11 cellular contexts compared by ENCODE assay signal in genomic region chr2:126661702-126662465, GRCh38. TPM values are rescaled to one million over a fixed set of nuclear protein-coding genes. Genes with fewer than 3 reads are reported as not detected.
DNase-seq lines count a peak whose midpoint lies in the region; ATAC-seq and TF ChIP-seq lines count a peak whose summit lies in the region.
"Had no signal": no experiment of that assay in that cellular context is flagged by ENCODE, and none has a peak within 500 bp of the region (broad histone marks: within the 10 kb centered on the region; RNA-seq: fewer than 3 reads in every experiment).

No MANE protein-coding gene starts in this region.

- no peaks in the 10 kb centered on the region for H3K9me3 Mint-ChIP-seq in activated T-cell treated with anti-CD3 and anti-CD28 coated beads, Interleukin-2, amount 50 U/mL, for 4 hours
- H3K9me3 Mint-ChIP-seq in memory B cell = no peaks in the 10 kb centered on the region

- H3K4me1 Mint-ChIP-seq in activated T-cell treated with anti-CD3 and anti-CD28 coated beads, Interleukin-2, amount 50 U/mL, for 4 hours (ENCODE audit: low read depth) = peaks cover 93% of the 10 kb centered on the region
- H3K4me1 Mint-ChIP-seq in memory B cell = peaks cover 62% of the 10 kb centered on the region

- no peaks in the 10 kb centered on the region for H3K9me2 ChIP-seq in GM23248 (ENCODE audit: insufficient read depth)

- H3K9me3 ChIP-seq in upper lobe of right lung = no peaks in the 10 kb centered on the region
- H3K9me3 ChIP-seq in GM23248 (ENCODE audit: low read depth) = no peaks in the 10 kb centered on the region
- H3K9me3 ChIP-seq: BE2C had no signal

- intact Hi-C loops in left ventricle myocardium superior (cut with micrococcal nuclease) (no loop called here), cardiac septum (cut with DNase I) (no loop called here), upper lobe of right lung (cut with DNase I) (no loop called here)

- no peak for DNase-seq in left ventricle myocardium superior
- DNase-seq in cardiac septum (ENCODE audit: low spot score) = no peak
- no peak for DNase-seq in activated T-cell treated with anti-CD3 and anti-CD28 coated beads, Interleukin-2, amount 50 U/mL, for 4 hours
- DNase-seq in memory B cell (ENCODE audit: low spot score in 2 of 2) = no peak
- DNase-seq in upper lobe of right lung = no peak
- DNase-seq in GM23248 = no peak
- DNase-seq in NCI-H1417 treated with DMSO at 0.1 percent for 48 hours (lab: John Stamatoyannopoulos, UW) = no peak
- DNase-seq in NCI-H69 (lab: John Stamatoyannopoulos, UW) = no peak
- DNase-seq: BE2C, GF-D8 had no signal

- ATAC-seq in left ventricle myocardium superior = peak; percentile 13
- peak; percentile 5 to 6 for ATAC-seq in activated T-cell treated with anti-CD3 and anti-CD28 coated beads, Interleukin-2, amount 50 U/mL, for 4 hours
- no peak for ATAC-seq in memory B cell (ENCODE audit: low read depth)
- ATAC-seq in upper lobe of right lung = no peak
- ATAC-seq: Panc1 had no signal

- H3K9ac ChIP-seq in GM23248 = no peak overlapping the region

- H3K36me3 ChIP-seq in upper lobe of right lung (no peaks in the 10 kb centered on the region), GM23248 (ENCODE audit: low read depth) (no peaks in the 10 kb centered on the region)
- H3K36me3 ChIP-seq: BE2C had no signal

- H4K20me1 ChIP-seq in GM23248 (ENCODE audit: insufficient read depth) = no peaks in the 10 kb centered on the region

- H3F3A ChIP-seq in GM23248 (ENCODE audit: insufficient read depth) = peaks cover 17% of the 10 kb centered on the region

- WGBS in GM23248 (ENCODE audit: low coverage in 1 of 2, low lambda C conversion rate in 2 of 2, missing lambda C conversion rate in 2 of 2), 2 experiments = 95 to 99% methylated on average over 10 of the region's 10 CpGs

- no peak overlapping the region for H3K4me2 ChIP-seq in GM23248 (ENCODE audit: unreplicated experiment)

- H3K4me3 ChIP-seq in upper lobe of right lung (no peak overlapping the region), GM23248 (no peak overlapping the region)

- peak overlapping the region; percentile 66 for H3K4me3 Mint-ChIP-seq in activated T-cell treated with anti-CD3 and anti-CD28 coated beads, Interleukin-2, amount 50 U/mL, for 4 hours
- no peak overlapping the region for H3K4me3 Mint-ChIP-seq in memory B cell

- H3K79me2 ChIP-seq in GM23248 (ENCODE audit: insufficient read depth) = peaks cover 12% of the 10 kb centered on the region; the same call in 1 of the 2 replicates

- in situ Hi-C loops in GM23248 (cut with MboI) = no loop called here

- no peak overlapping the region for H2AFZ ChIP-seq in GM23248

- peaks cover 14% of the 10 kb centered on the region for H3K36me3 Mint-ChIP-seq in activated T-cell treated with anti-CD3 and anti-CD28 coated beads, Interleukin-2, amount 50 U/mL, for 4 hours (ENCODE audit: insufficient read depth)
- peaks cover 6% of the 10 kb centered on the region for H3K36me3 Mint-ChIP-seq in memory B cell

- no peak for TF ChIP-seq CTCF in upper lobe of right lung (IDR thresholded peaks at IDR 0.05)

- H3K27me3 ChIP-seq in upper lobe of right lung = no peaks in the 10 kb centered on the region
- no peaks in the 10 kb centered on the region for H3K27me3 ChIP-seq in GM23248 (replicated peaks; ENCODE audit: insufficient read depth)
- H3K27me3 ChIP-seq: BE2C had no signal

- peak overlapping the region; percentile 42 for H3K27ac ChIP-seq in upper lobe of right lung
- no peak overlapping the region for H3K27ac ChIP-seq in GM23248

- peak overlapping the region; percentile 85 for H3K27ac Mint-ChIP-seq in memory B cell

- H3K4me1 ChIP-seq in upper lobe of right lung (peaks cover 78% of the 10 kb centered on the region), GM23248 (ENCODE audit: insufficient read depth) (peaks cover 24% of the 10 kb centered on the region)
- H3K4me1 ChIP-seq: BE2C had no signal

- no peaks in the 10 kb centered on the region for H3K27me3 Mint-ChIP-seq in activated T-cell treated with anti-CD3 and anti-CD28 coated beads, Interleukin-2, amount 50 U/mL, for 4 hours (ENCODE audit: low read depth)
- no peaks in the 10 kb centered on the region for H3K27me3 Mint-ChIP-seq in memory B cell

RNA-seq across cellular contexts. Expression of gene GYPC, which starts 5.9 kb away (rescaled TPM):
- 114 TPM for total RNA-seq in left ventricle myocardium superior
- 113 TPM for total RNA-seq in cardiac septum
- 10 to 100 TPM; 85.2 to 98.3 (median 93.4) TPM for total RNA-seq in activated T-cell treated with anti-CD3 and anti-CD28 coated beads, Interleukin-2, amount 50 U/mL, for 4 hours
- total RNA-seq in upper lobe of right lung = 76.7 TPM
- 24.0 and 42.6 TPM in 2 replicates for total RNA-seq in GM23248 (2014; rRNA removed; shearing (Covaris generic))
- 45.8 and 48.2 TPM in 2 replicates for polyA plus RNA-seq in GM23248 (2016; fragmentation: Nextera tagmentation; extraction: Ambion mirVana)

Comparison
In these comparisons a context has a peak if more than half of its experiments do, and no peak if none do; other contexts are left out.
1. ATAC-seq: peak in left ventricle myocardium superior (single experiment) and activated T-cell treated with anti-CD3 and anti-CD28 coated beads, Interleukin-2, amount 50 U/mL, for 4 hours (2 of 2); none in memory B cell (single experiment) and upper lobe of right lung (single experiment).